In the genomic region with DNA sequence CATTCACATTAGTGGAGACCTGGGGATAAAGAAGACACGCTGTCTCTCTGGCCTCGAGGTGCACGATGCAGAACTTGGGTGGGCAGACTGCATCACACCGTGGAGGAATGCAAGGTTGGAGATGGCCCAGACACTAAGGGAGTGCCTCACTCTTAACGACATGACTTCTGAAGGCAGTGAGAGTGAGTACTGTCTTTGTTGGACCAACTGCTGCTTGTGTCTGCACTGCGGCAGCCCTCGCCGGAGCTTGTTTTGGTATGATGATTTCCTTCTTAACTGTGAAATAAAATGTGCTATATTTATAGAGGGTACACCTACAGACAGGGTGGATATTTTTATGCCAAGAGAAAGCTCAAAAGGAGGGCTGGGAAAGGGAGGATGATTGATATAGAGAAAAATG, we compare ENCODE assay signal across 21 cellular contexts.
"Had no signal": no experiment of that assay in that cellular context is flagged by ENCODE, and none has a peak within 500 bp of the region (broad histone marks: within the 10 kb centered on the region; RNA-seq: fewer than 3 reads in every experiment).

No MANE protein-coding gene starts in this region.

- H3K4me3 ChIP-seq: MG63, Peyer's patch had no signal

- H3K4me1 ChIP-seq: Peyer's patch had no signal

- ATAC-seq: activated CD4-positive, alpha-beta T cell treated with anti-CD3 and anti-CD28 coated beads for 36 hours; activated T-helper 17 cell treated with anti-CD3 and anti-CD28 coated beads, Interleukin-2, amount 50 U/mL, for 72 hours had no signal

- H3K4me2 ChIP-seq: KMS-11 had no signal

- H3K27me3 ChIP-seq: MG63, Peyer's patch had no signal

- H3K9me3 ChIP-seq: MG63, Peyer's patch had no signal

- DNase-seq: activated CD4-positive, alpha-beta memory T cell treated with anti-CD3 and anti-CD28 coated beads, Interleukin-2, amount 10 ng/mL, durations not matched to agents 7 days and 5 days; activated CD4-positive, alpha-beta T cell treated with anti-CD3 and anti-CD28 coated beads for 36 hours; activated CD4-positive, alpha-beta T cell treated with anti-CD3 and anti-CD28 coated beads, Interleukin-2, amount 50 U/mL, for 1 hour; activated gamma-delta T cell; activated naive CD4-positive, alpha-beta T cell treated with anti-CD3 and anti-CD28 coated beads, Interleukin-2, amount 10 ng/mL, durations not matched to agents 7 days and 5 days; activated naive CD8-positive, alpha-beta T cell treated with anti-CD3 and anti-CD28 coated beads for 36 hours; activated T-cell treated with anti-CD3 and anti-CD28 coated beads for 4 hours; activated T-cell treated with anti-CD3 and anti-CD28 coated beads, Interleukin-2, amount 50 U/mL, for 48 hours; MG63; NCI-H1105; NCI-H1436 treated with DMSO at 0.1 percent for 48 hours; NCI-H187; NCI-H2081; NCI-H510A treated with DMSO at 0.1 percent for 48 hours; NCI-H69; Peyer's patch; SHP77 had no signal

- H3K4me1 Mint-ChIP-seq: activated CD4-positive, alpha-beta T cell treated with anti-CD3 and anti-CD28 coated beads for 36 hours; activated naive CD8-positive, alpha-beta T cell treated with anti-CD3 and anti-CD28 coated beads for 36 hours; activated T-helper 17 cell treated with anti-CD3 and anti-CD28 coated beads, Interleukin-2, amount 50 U/mL, for 72 hours had no signal

- H3K36me3 ChIP-seq: Peyer's patch had no signal

- H3K4me3 Mint-ChIP-seq: activated CD4-positive, alpha-beta memory T cell treated with anti-CD3 and anti-CD28 coated beads, Interleukin-2, amount 10 ng/mL, durations not matched to agents 7 days and 5 days; activated CD4-positive, alpha-beta T cell treated with anti-CD3 and anti-CD28 coated beads for 36 hours; activated naive CD4-positive, alpha-beta T cell treated with anti-CD3 and anti-CD28 coated beads, Interleukin-2, amount 10 ng/mL, durations not matched to agents 7 days and 5 days; activated naive CD8-positive, alpha-beta T cell treated with anti-CD3 and anti-CD28 coated beads for 36 hours; activated T-helper 17 cell treated with anti-CD3 and anti-CD28 coated beads, Interleukin-2, amount 50 U/mL, for 72 hours; T-helper 1 cell treated with Interleukin-12 subunit alpha and Interleukin-12 subunit beta and Interleukin-4 antibody, amounts not matched to agents 30 μg/mL and 1 μg/mL, for 36 hours had no signal

- H3K9me3 Mint-ChIP-seq: activated CD4-positive, alpha-beta memory T cell treated with anti-CD3 and anti-CD28 coated beads, Interleukin-2, amount 10 ng/mL, durations not matched to agents 7 days and 5 days; activated naive CD4-positive, alpha-beta T cell treated with anti-CD3 and anti-CD28 coated beads, Interleukin-2, amount 10 ng/mL, durations not matched to agents 7 days and 5 days; activated naive CD8-positive, alpha-beta T cell treated with anti-CD3 and anti-CD28 coated beads for 36 hours; activated T-helper 17 cell treated with anti-CD3 and anti-CD28 coated beads, Interleukin-2, amount 50 U/mL, for 72 hours; T-helper 1 cell treated with Interleukin-12 subunit alpha and Interleukin-12 subunit beta and Interleukin-4 antibody, amounts not matched to agents 30 μg/mL and 1 μg/mL, for 36 hours had no signal

- H3K27ac Mint-ChIP-seq: activated CD4-positive, alpha-beta memory T cell treated with anti-CD3 and anti-CD28 coated beads, Interleukin-2, amount 10 ng/mL, durations not matched to agents 7 days and 5 days; activated CD4-positive, alpha-beta T cell treated with anti-CD3 and anti-CD28 coated beads for 36 hours; activated naive CD4-positive, alpha-beta T cell treated with anti-CD3 and anti-CD28 coated beads, Interleukin-2, amount 10 ng/mL, durations not matched to agents 7 days and 5 days; activated naive CD8-positive, alpha-beta T cell treated with anti-CD3 and anti-CD28 coated beads for 36 hours; activated T-helper 17 cell treated with anti-CD3 and anti-CD28 coated beads, Interleukin-2, amount 50 U/mL, for 72 hours; T-helper 1 cell treated with Interleukin-12 subunit alpha and Interleukin-12 subunit beta and Interleukin-4 antibody, amounts not matched to agents 30 μg/mL and 1 μg/mL, for 36 hours had no signal

- H3K9ac ChIP-seq: KMS-11 had no signal

- H3K27ac ChIP-seq: KMS-11, Peyer's patch, RWPE1 had no signal

- H3K36me3 Mint-ChIP-seq: activated naive CD4-positive, alpha-beta T cell treated with anti-CD3 and anti-CD28 coated beads, Interleukin-2, amount 10 ng/mL, durations not matched to agents 7 days and 5 days; activated naive CD8-positive, alpha-beta T cell treated with anti-CD3 and anti-CD28 coated beads for 36 hours had no signal

- H3K27me3 Mint-ChIP-seq: activated CD4-positive, alpha-beta memory T cell treated with anti-CD3 and anti-CD28 coated beads, Interleukin-2, amount 10 ng/mL, durations not matched to agents 7 days and 5 days; activated CD4-positive, alpha-beta T cell treated with anti-CD3 and anti-CD28 coated beads for 36 hours; activated naive CD8-positive, alpha-beta T cell treated with anti-CD3 and anti-CD28 coated beads for 36 hours; activated T-helper 17 cell treated with anti-CD3 and anti-CD28 coated beads, Interleukin-2, amount 50 U/mL, for 72 hours had no signal
